In the genomic region with DNA sequence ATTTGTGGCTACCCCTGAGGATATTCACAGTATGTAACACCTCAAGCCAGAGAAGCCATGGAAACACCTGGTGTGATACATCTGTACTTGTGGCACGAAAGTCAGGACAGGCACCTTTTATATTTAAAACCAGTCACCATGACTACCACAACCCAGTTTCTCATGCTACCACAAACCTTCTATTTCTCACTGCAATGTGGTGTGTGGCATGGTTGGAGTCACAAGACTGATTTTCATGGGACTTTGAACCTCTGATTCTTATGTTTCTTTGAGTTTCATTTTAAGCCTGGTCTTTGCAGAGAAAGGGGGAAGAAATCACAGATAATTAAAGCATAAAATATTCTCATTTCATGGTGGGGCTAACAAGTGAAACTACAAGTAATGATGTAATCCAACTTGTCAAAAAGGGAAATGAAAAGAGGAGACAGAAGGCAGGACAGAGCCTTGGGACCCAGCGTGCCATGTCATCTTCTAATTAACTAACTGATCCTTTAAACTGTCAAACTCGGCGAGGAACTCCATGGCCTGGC, we compare ENCODE assay signal across 13 cellular contexts.
DNase-seq lines count a peak whose midpoint lies in the region; ATAC-seq and TF ChIP-seq lines count a peak whose summit lies in the region.
"Had no signal": no experiment of that assay in that cellular context is flagged by ENCODE, and none has a peak within 500 bp of the region (broad histone marks: within the 10 kb centered on the region; RNA-seq: fewer than 3 reads in every experiment).

No MANE protein-coding gene starts in this region.

- no peaks in the 10 kb centered on the region for H3K27me3 Mint-ChIP-seq in activated CD8-positive, alpha-beta T cell treated with anti-CD3 and anti-CD28 coated beads, Interleukin-2, amount 10 ng/mL, durations not matched to agents 7 days and 5 days (ENCODE audit: low read depth)
- H3K27me3 Mint-ChIP-seq in Calu3 (ENCODE audit: unreplicated experiment) = no peaks in the 10 kb centered on the region

- ATAC-seq in GM19025 (IDR thresholded peaks at IDR 0.05; ENCODE audit: low read depth, unreplicated experiment) = peak; percentile 87
- ATAC-seq in HG02588 (IDR thresholded peaks at IDR 0.05; ENCODE audit: unreplicated experiment) = peak; percentile 92
- peak; percentile 85 for ATAC-seq in HG03521 (IDR thresholded peaks at IDR 0.05; ENCODE audit: unreplicated experiment)
- ATAC-seq in activated CD8-positive, alpha-beta T cell treated with anti-CD3 and anti-CD28 coated beads, Interleukin-2, amount 10 ng/mL, durations not matched to agents 7 days and 5 days = no peak
- ATAC-seq: left colon had no signal

- no peak for TF ChIP-seq POLR2A in thyroid gland (IDR thresholded peaks at IDR 0.05)

- no TSS peak for BruUV-seq in Calu3 (replicated peaks; lab: Mats Ljungman, UMichigan)

- WGBS in thyroid gland, 2 donors = 91 to 92% methylated on average over 4 of the region's 4 CpGs

- H3K4me2 ChIP-seq in neural cell (ENCODE audit: low read length) = no peak overlapping the region

- H3F3A ChIP-seq in neural cell (ENCODE audit: insufficient read depth, low read length, poor library complexity, severe bottlenecking) = no peaks in the 10 kb centered on the region

- no peaks in the 10 kb centered on the region for H4K20me1 ChIP-seq in neural cell (ENCODE audit: insufficient read depth)

- H3K4me3 ChIP-seq in neural cell (ENCODE audit: low read length) = peak overlapping the region; percentile 10
- H3K4me3 ChIP-seq in thyroid gland (replicated peaks in 1 of 3) = no peak overlapping the region
- H3K4me3 ChIP-seq: SJSA1, spleen, thoracic aorta had no signal

- no peak for DNase-seq in activated CD8-positive, alpha-beta T cell treated with anti-CD3 and anti-CD28 coated beads, Interleukin-2, amount 10 ng/mL, durations not matched to agents 7 days and 5 days
- DNase-seq in NCI-H128 (lab: John Stamatoyannopoulos, UW; ENCODE audit: unreplicated experiment) (no peak), thyroid gland (no peak), Calu3 (no peak)
- DNase-seq: left colon, spleen had no signal

- H3K4me3 Mint-ChIP-seq in activated CD8-positive, alpha-beta T cell treated with anti-CD3 and anti-CD28 coated beads, Interleukin-2, amount 10 ng/mL, durations not matched to agents 7 days and 5 days = no peak overlapping the region
- no peak overlapping the region for H3K4me3 Mint-ChIP-seq in Calu3 (ENCODE audit: low read depth, unreplicated experiment)

- CTCF ChIA-PET in activated CD8-positive, alpha-beta T cell treated with anti-CD3 and anti-CD28 coated beads, Interleukin-2, amount 10 ng/mL, durations not matched to agents 7 days and 5 days (lab: Charles Lee) = no interaction called here
- CTCF ChIA-PET in Calu3 (lab: Charles Lee) = no interaction called here

- H3K9ac ChIP-seq in neural cell (ENCODE audit: low read length) = no peak overlapping the region

- H3K27ac Mint-ChIP-seq in activated CD8-positive, alpha-beta T cell treated with anti-CD3 and anti-CD28 coated beads, Interleukin-2, amount 10 ng/mL, durations not matched to agents 7 days and 5 days = no peak overlapping the region
- H3K27ac Mint-ChIP-seq in Calu3 (ENCODE audit: unreplicated experiment) = no peak overlapping the region
- H3K27ac Mint-ChIP-seq: activated T-helper 2 cell treated with anti-CD3 and anti-CD28 coated beads, Interferon-gamma antibody, Interleukin-2, Interleukin-4, amounts not matched to agents 10 μg/mL and 5 μg/mL and 100 μg/mL, durations not matched to agents 14 hours and 24 hours and 36 hours had no signal

- TF ChIP-seq CTCF in neural cell (IDR thresholded peaks at IDR 0.05; ENCODE audit: poor library complexity, severe bottlenecking) = no peak
- no peak for TF ChIP-seq CTCF in thyroid gland (IDR thresholded peaks at IDR 0.05)
- no peak for TF ChIP-seq CTCF in Calu3 (IDR thresholded peaks at IDR 0.05; ENCODE audit: unreplicated experiment)

- no peak for TF ChIP-seq EP300 in neural cell (conservative IDR thresholded peaks at IDR 0.05; ENCODE audit: poor library complexity, severe bottlenecking)

- intact Hi-C loops in thyroid gland (cut with DNase I) = loop anchor here (10.0 kb wide), 1 partner anchor 344 kb away; no protein-coding TSS in a partner anchor
- intact Hi-C loops in Calu3 (cut with micrococcal nuclease; ENCODE audit: unreplicated experiment) = no loop called here

- H3K9me3 ChIP-seq in neural cell (ENCODE audit: low read length) (no peaks in the 10 kb centered on the region), thyroid gland (no peaks in the 10 kb centered on the region)
- H3K9me3 ChIP-seq: SJSA1, spleen, thoracic aorta had no signal

- no peaks in the 10 kb centered on the region for H3K79me2 ChIP-seq in neural cell (replicated peaks; ENCODE audit: insufficient read depth, low read length)

- H3K36me3 ChIP-seq in neural cell (ENCODE audit: insufficient read depth, low read length) = no peaks in the 10 kb centered on the region
- H3K36me3 ChIP-seq in thyroid gland = no peaks in the 10 kb centered on the region
- H3K36me3 ChIP-seq: SJSA1, spleen had no signal

- no peaks in the 10 kb centered on the region for H3K4me1 Mint-ChIP-seq in activated CD8-positive, alpha-beta T cell treated with anti-CD3 and anti-CD28 coated beads, Interleukin-2, amount 10 ng/mL, durations not matched to agents 7 days and 5 days (ENCODE audit: low read depth)
- H3K4me1 Mint-ChIP-seq in Calu3 (ENCODE audit: low read depth, unreplicated experiment) = no peaks in the 10 kb centered on the region

- TF ChIP-seq RAD21 in neural cell (conservative IDR thresholded peaks at IDR 0.05) = no peak

- H3K27me3 ChIP-seq in neural cell (ENCODE audit: insufficient read depth, low read depth, low read length) = no peaks in the 10 kb centered on the region
- no peaks in the 10 kb centered on the region for H3K27me3 ChIP-seq in thyroid gland
- H3K27me3 ChIP-seq: spleen had no signal

- POLR2A ChIA-PET in activated CD8-positive, alpha-beta T cell treated with anti-CD3 and anti-CD28 coated beads, Interleukin-2, amount 10 ng/mL, durations not matched to agents 7 days and 5 days (lab: Charles Lee) = no interaction called here

- H3K27ac ChIP-seq in neural cell (ENCODE audit: low read length) = no peak overlapping the region
- H3K27ac ChIP-seq in thyroid gland = no peak overlapping the region
- H3K27ac ChIP-seq: SJSA1, spleen, thoracic aorta had no signal

- no peak overlapping the region for H2AFZ ChIP-seq in neural cell (ENCODE audit: low read depth, low read length)

- H3K36me3 Mint-ChIP-seq in activated CD8-positive, alpha-beta T cell treated with anti-CD3 and anti-CD28 coated beads, Interleukin-2, amount 10 ng/mL, durations not matched to agents 7 days and 5 days (ENCODE audit: low read depth) = no peaks in the 10 kb centered on the region
- no peaks in the 10 kb centered on the region for H3K36me3 Mint-ChIP-seq in Calu3 (ENCODE audit: insufficient read depth, unreplicated experiment)

- H3K9me2 ChIP-seq in neural cell (ENCODE audit: insufficient read depth, low read length) = no peaks in the 10 kb centered on the region

- H3K9me3 Mint-ChIP-seq in activated CD8-positive, alpha-beta T cell treated with anti-CD3 and anti-CD28 coated beads, Interleukin-2, amount 10 ng/mL, durations not matched to agents 7 days and 5 days (ENCODE audit: insufficient read depth) = no peaks in the 10 kb centered on the region
- no peaks in the 10 kb centered on the region for H3K9me3 Mint-ChIP-seq in Calu3 (ENCODE audit: low read depth, unreplicated experiment)
- H3K9me3 Mint-ChIP-seq: activated T-helper 2 cell treated with anti-CD3 and anti-CD28 coated beads, Interferon-gamma antibody, Interleukin-2, Interleukin-4, amounts not matched to agents 10 μg/mL and 5 μg/mL and 100 μg/mL, durations not matched to agents 14 hours and 24 hours and 36 hours had no signal

- H3K4me1 ChIP-seq in thyroid gland = peaks cover 3 to 14% of the 10 kb centered on the region in 2 donors
- H3K4me1 ChIP-seq: SJSA1 had no signal

TF ChIP-seq in neural cell, 6 proteins besides CTCF, POLR2A, EP300 and RAD21:
- no peak for TF ChIP-seq POLR2AphosphoS5 (IDR thresholded peaks at IDR 0.05)
- TF ChIP-seq SMC3 (conservative IDR thresholded peaks at IDR 0.05; ENCODE audit: poor library complexity) = no peak
